In genomic region chr2:41772697-41773096, GRCh38 we compare ENCODE assay signal across 27 cellular contexts.
"Had no signal": no experiment of that assay in that cellular context is flagged by ENCODE, and none has a peak within 500 bp of the region (broad histone marks: within the 10 kb centered on the region; RNA-seq: fewer than 3 reads in every experiment).

No MANE protein-coding gene starts in this region.

- ATAC-seq: effector memory CD8-positive, alpha-beta T cell; esophagus mucosa; foreskin keratinocyte; gastrocnemius medialis; gastroesophageal sphincter; heart left ventricle; heart right ventricle had no signal

- H3K36me3 ChIP-seq: colonic mucosa, esophagus muscularis mucosa, esophagus squamous epithelium, gastrocnemius medialis, gastroesophageal sphincter, heart left ventricle, heart right ventricle had no signal

- H3K4me1 ChIP-seq: colonic mucosa, esophagus muscularis mucosa, esophagus squamous epithelium, foreskin keratinocyte, gastrocnemius medialis, gastroesophageal sphincter had no signal

- H3K9me3 ChIP-seq: colonic mucosa, esophagus muscularis mucosa, esophagus squamous epithelium, gastrocnemius medialis, gastroesophageal sphincter had no signal

- FAIRE-seq: colon, endometrium, endothelial cell of umbilical vein, frontal cortex had no signal

- H3K27me3 ChIP-seq: colonic mucosa, esophagus muscularis mucosa, foreskin keratinocyte, gastrocnemius medialis, gastroesophageal sphincter had no signal

- H3K4me3 ChIP-seq: colonic mucosa, coronary artery, dorsolateral prefrontal cortex, esophagus muscularis mucosa, esophagus squamous epithelium, gastrocnemius medialis, gastroesophageal sphincter, heart left ventricle, heart right ventricle had no signal

- H3K27ac ChIP-seq: colonic mucosa, coronary artery, dorsolateral prefrontal cortex, epithelial cell of prostate, esophagus muscularis mucosa, esophagus squamous epithelium, foreskin keratinocyte, gastrocnemius medialis, gastroesophageal sphincter, heart left ventricle, heart right ventricle had no signal

- DNase-seq: colonic mucosa; cortex of kidney; dermis blood vessel endothelial cell; dorsolateral prefrontal cortex; effector CD4-positive, alpha-beta T cell; effector CD8-positive, alpha-beta T cell; effector memory CD8-positive, alpha-beta T cell; endodermal cell; erythroblast; esophagus squamous epithelium; foreskin fibroblast; foreskin keratinocyte; foreskin melanocyte; gastrocnemius medialis; glutamatergic neuron; head of caudate nucleus; heart left ventricle; heart right ventricle had no signal
